In the genomic region with DNA sequence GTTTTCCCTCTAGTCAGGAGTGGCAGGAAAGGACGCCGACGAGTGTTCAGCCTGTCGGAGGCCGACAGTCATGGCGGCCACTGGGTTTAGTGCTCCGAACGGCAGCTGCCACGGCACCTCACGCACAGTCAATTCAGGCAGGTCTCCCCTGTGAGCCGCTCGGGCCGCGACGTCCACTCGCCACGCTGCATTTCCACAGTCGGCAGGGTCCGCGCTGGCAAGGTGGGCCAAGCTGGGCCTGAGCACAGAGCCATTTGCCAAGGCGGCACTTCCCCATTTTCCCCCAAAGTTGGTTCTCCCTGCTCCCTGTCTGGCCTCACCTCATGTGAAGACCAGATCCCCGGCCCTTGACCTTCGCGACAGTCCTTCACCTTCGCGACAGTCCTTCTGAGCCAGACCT, we compare ENCODE assay signal across 24 cellular contexts.
DNase-seq lines count a peak whose midpoint lies in the region; ATAC-seq, FAIRE-seq and TF ChIP-seq lines count a peak whose summit lies in the region.
"Had no signal": no experiment of that assay in that cellular context is flagged by ENCODE, and none has a peak within 500 bp of the region (broad histone marks: within the 10 kb centered on the region; RNA-seq: fewer than 3 reads in every experiment).

No MANE protein-coding gene starts in this region.

- DNase-seq in activated T-cell treated with anti-CD3 and anti-CD28 coated beads, Interleukin-2, amount 50 U/mL, for 24 hours = no peak
- DNase-seq in activated T-cell treated with anti-CD3 and anti-CD28 coated beads, Interleukin-2, amount 50 U/mL, for 1 hour = no peak
- no peak for DNase-seq in H9
- DNase-seq in K562 (ENCODE audit: extremely low read depth in 1 of 4, low spot score in 3 of 4) = no peak
- peak; percentile 30 for DNase-seq in osteoblast (ENCODE audit: insufficient read length, low spot score, missing footprints)
- no peak for DNase-seq in SIG-M5 (lab: John Stamatoyannopoulos, UW)
- DNase-seq in activated T-helper 1 cell treated with anti-CD3 and anti-CD28 coated beads, Interleukin-12 subunit alpha, Interleukin-12 subunit beta, Interleukin-2, Interleukin-4 antibody, amounts not matched to agents 30 ng/mL and 10 ng/mL and 1 ng/mL, durations not matched to agents 14 hours and 24 hours and 36 hours (ENCODE audit: low spot score) = no peak
- DNase-seq: BE2C, COR-L47, DMS79, NCI-H1105, NCI-H146, NCI-H2029, NCI-H2227 treated with DMSO at 0.1 percent for 48 hours, NCI-H510A, NCI-H748 treated with DMSO at 0.1 percent for 48 hours, OCI-M1 had no signal

- no peak for TF ChIP-seq POLR2A in K562 (conservative IDR thresholded peaks at IDR 0.05)

- no peak overlapping the region for H2BK12ac ChIP-seq in H9 (ENCODE audit: insufficient read length, low read depth, low read length)

- H3K9me3 Mint-ChIP-seq in activated T-cell treated with anti-CD3 and anti-CD28 coated beads, Interleukin-2, amount 50 U/mL, for 24 hours = no peaks in the 10 kb centered on the region
- H3K9me3 Mint-ChIP-seq in H9 = no peaks in the 10 kb centered on the region
- no peaks in the 10 kb centered on the region for H3K9me3 Mint-ChIP-seq in activated T-helper 1 cell treated with anti-CD3 and anti-CD28 coated beads, Interleukin-12 subunit alpha, Interleukin-12 subunit beta, Interleukin-2, Interleukin-4 antibody, amounts not matched to agents 30 ng/mL and 10 ng/mL and 1 ng/mL, durations not matched to agents 14 hours and 24 hours and 36 hours
- H3K9me3 Mint-ChIP-seq: GM23338 had no signal

- H3K4ac ChIP-seq in H9 (ENCODE audit: low read depth, low read length) = no peak overlapping the region

- H3K27ac Mint-ChIP-seq in activated T-cell treated with anti-CD3 and anti-CD28 coated beads, Interleukin-2, amount 50 U/mL, for 24 hours = peak overlapping the region; percentile 34
- H3K27ac Mint-ChIP-seq in H9 = peak overlapping the region in 2 of 3 experiments; percentile 10 to 81; a peak in 4 of 7 replicates
- no peak overlapping the region for H3K27ac Mint-ChIP-seq in activated T-helper 1 cell treated with anti-CD3 and anti-CD28 coated beads, Interleukin-12 subunit alpha, Interleukin-12 subunit beta, Interleukin-2, Interleukin-4 antibody, amounts not matched to agents 30 ng/mL and 10 ng/mL and 1 ng/mL, durations not matched to agents 14 hours and 24 hours and 36 hours
- H3K27ac Mint-ChIP-seq: GM23338 had no signal

- H4K20me1 ChIP-seq in H9 (ENCODE audit: control insufficient read depth, insufficient read depth, insufficient read length) = no peaks in the 10 kb centered on the region
- no peaks in the 10 kb centered on the region for H4K20me1 ChIP-seq in K562 (replicated peaks; ENCODE audit: control insufficient read depth, insufficient read depth, low read length)
- no peaks in the 10 kb centered on the region for H4K20me1 ChIP-seq in osteoblast (ENCODE audit: insufficient read depth, low read length)

- H2AFZ ChIP-seq in H9 (ENCODE audit: low read length) (no peak overlapping the region), K562 (ENCODE audit: low read depth, low read length) (no peak overlapping the region), osteoblast (ENCODE audit: low read length) (no peak overlapping the region)
- H2AFZ ChIP-seq: GM23338 had no signal

- H3K4me1 ChIP-seq in H9 (ENCODE audit: insufficient read depth, low read length) (no peaks in the 10 kb centered on the region), K562 (replicated peaks in 1 of 2; ENCODE audit: control insufficient read depth in 2 of 2, insufficient read depth in 2 of 2, low read length in 2 of 2) (peaks cover 7 to 24% of the 10 kb centered on the region in 2 experiments; a peak in 3 of 5 replicates), osteoblast (ENCODE audit: insufficient read depth, low read length) (no peaks in the 10 kb centered on the region)
- H3K4me1 ChIP-seq: A549, BE2C had no signal

- TF ChIP-seq RAD21 in K562 (CRISPR knock-in tag; conservative IDR thresholded peaks at IDR 0.05 in 1 of 2, IDR thresholded peaks at IDR 0.05 in 1 of 2) = no peak

- no peak overlapping the region for H3K4me3 ChIP-seq in K562
- H3K4me3 ChIP-seq in osteoblast (ENCODE audit: insufficient read depth, low read length) = no peak overlapping the region
- H3K4me3 ChIP-seq: A549, GM23338 had no signal

- no peak overlapping the region for H4K91ac ChIP-seq in H9 (ENCODE audit: insufficient read length, low read depth, low read length)

- POLR2A ChIA-PET in K562 (lab: Yijun Ruan, JAX) = no interaction called here

- H3K23ac ChIP-seq in H9 (ENCODE audit: insufficient read length, low read depth, low read length) = no peak overlapping the region

- H3K9me1 ChIP-seq in K562 (ENCODE audit: control insufficient read depth, insufficient read depth, low read length) = no peaks in the 10 kb centered on the region

- H3K27me3 ChIP-seq in H9 (ENCODE audit: insufficient read depth, low read length) (no peaks in the 10 kb centered on the region), K562 (ENCODE audit: control insufficient read depth in 2 of 2, insufficient read depth in 2 of 2, low read length in 2 of 2) (no peaks in the 10 kb centered on the region; a peak in 1 of 5 replicates), osteoblast (ENCODE audit: insufficient read depth, low read length) (no peaks in the 10 kb centered on the region)
- H3K27me3 ChIP-seq: BE2C had no signal

- no peak for TF ChIP-seq EP300 in K562 (IDR thresholded peaks at IDR 0.05; ENCODE audit: low read length)

- TF ChIP-seq CTCF in H9 (conservative IDR thresholded peaks at IDR 0.05) = no peak
- TF ChIP-seq CTCF in K562 (IDR thresholded peaks at IDR 0.05 in 2 of 3, conservative IDR thresholded peaks at IDR 0.05 in 1 of 3; ENCODE audit: insufficient read depth in 2 of 3, low read depth in 1 of 3, low read length in 3 of 3) = no peak
- no peak for TF ChIP-seq CTCF in osteoblast (IDR thresholded peaks at IDR 0.05; ENCODE audit: extremely low read depth, low read depth, low read length)

- H3K9ac ChIP-seq in H9 (ENCODE audit: extremely low read depth, insufficient read length, low read length) = no peak overlapping the region
- peak overlapping the region in 1 of 2 experiments; percentile 54; a peak in 1 of 4 replicates for H3K9ac ChIP-seq in K562 (ENCODE audit: insufficient read depth in 1 of 2, low read depth in 2 of 2, low read length in 2 of 2)
- H3K9ac ChIP-seq: KMS-11 had no signal

- H3T11ph ChIP-seq in H9 (ENCODE audit: low read length) = no peak overlapping the region

- H3K9me3 ChIP-seq in H9 (ENCODE audit: control insufficient read depth, low read depth, low read length) = no peaks in the 10 kb centered on the region
- H3K9me3 ChIP-seq in K562 (replicated peaks; ENCODE audit: control insufficient read depth, insufficient read depth, low read depth, low read length) = no peaks in the 10 kb centered on the region
- no peaks in the 10 kb centered on the region for H3K9me3 ChIP-seq in osteoblast (ENCODE audit: low read depth, low read length)
- H3K9me3 ChIP-seq: A549, BE2C had no signal

- no peak overlapping the region for H4K5ac ChIP-seq in H9 (ENCODE audit: insufficient read length, low read depth, low read length)

- no peak overlapping the region for H2BK120ac ChIP-seq in H9 (ENCODE audit: low read depth, low read length, poor library complexity, severe bottlenecking)

- in situ Hi-C loops in K562 (cut with MboI) = no loop called here

- peaks cover 64% of the 10 kb centered on the region for H3K4me1 Mint-ChIP-seq in activated T-cell treated with anti-CD3 and anti-CD28 coated beads, Interleukin-2, amount 50 U/mL, for 24 hours (ENCODE audit: low read depth)
- H3K4me1 Mint-ChIP-seq in H9 = no peaks in the 10 kb centered on the region
- H3K4me1 Mint-ChIP-seq in activated T-helper 1 cell treated with anti-CD3 and anti-CD28 coated beads, Interleukin-12 subunit alpha, Interleukin-12 subunit beta, Interleukin-2, Interleukin-4 antibody, amounts not matched to agents 30 ng/mL and 10 ng/mL and 1 ng/mL, durations not matched to agents 14 hours and 24 hours and 36 hours (ENCODE audit: low read depth) = peaks cover 53% of the 10 kb centered on the region
- H3K4me1 Mint-ChIP-seq: GM23338 had no signal

- no peaks in the 10 kb centered on the region for H3K23me2 ChIP-seq in H9 (ENCODE audit: insufficient read length, low read depth, low read length, poor library complexity, severe bottlenecking)

- H3K4me3 Mint-ChIP-seq in activated T-cell treated with anti-CD3 and anti-CD28 coated beads, Interleukin-2, amount 50 U/mL, for 24 hours = no peak overlapping the region
- no peak overlapping the region for H3K4me3 Mint-ChIP-seq in H9
- H3K4me3 Mint-ChIP-seq in activated T-helper 1 cell treated with anti-CD3 and anti-CD28 coated beads, Interleukin-12 subunit alpha, Interleukin-12 subunit beta, Interleukin-2, Interleukin-4 antibody, amounts not matched to agents 30 ng/mL and 10 ng/mL and 1 ng/mL, durations not matched to agents 14 hours and 24 hours and 36 hours = no peak overlapping the region
- H3K4me3 Mint-ChIP-seq: GM23338 had no signal

- no TSS peak for BruUV-seq in K562 (replicated peaks; lab: Mats Ljungman, UMichigan)

- intact Hi-C loops in K562 (cut with micrococcal nuclease) = no loop called here
- intact Hi-C loops in activated T-helper 1 cell treated with anti-CD3 and anti-CD28 coated beads, Interleukin-12 subunit alpha, Interleukin-12 subunit beta, Interleukin-2, Interleukin-4 antibody, amounts not matched to agents 30 ng/mL and 10 ng/mL and 1 ng/mL, durations not matched to agents 14 hours and 24 hours and 36 hours (cut with micrococcal nuclease) = no loop called here

- no peak overlapping the region for H2AK5ac ChIP-seq in H9 (ENCODE audit: insufficient read length, low read length)

- no CpG with 5 or more reads among the region's 26 CpGs for WGBS in H9 (ENCODE audit: extremely low coverage, insufficient read length, low lambda C conversion rate)
- 92% methylated on average over 25 of the region's 26 CpGs for WGBS in K562 (ENCODE audit: insufficient coverage, low coverage, missing lambda C conversion rate)

- H3K79me2 ChIP-seq in H9 (ENCODE audit: insufficient read depth, low read length) (no peaks in the 10 kb centered on the region), K562 (ENCODE audit: control insufficient read depth, insufficient read depth, low read length) (no peaks in the 10 kb centered on the region), osteoblast (ENCODE audit: insufficient read depth, low read length) (no peaks in the 10 kb centered on the region)

- H3K14ac ChIP-seq in H9 (ENCODE audit: insufficient read depth, low read length) = no peak overlapping the region; the same call in 1 of the 2 replicates

- H3K79me1 ChIP-seq in H9 (ENCODE audit: insufficient read depth, low read depth, low read length, poor library complexity, severe bottlenecking) = no peaks in the 10 kb centered on the region

- no peak overlapping the region for H4K8ac ChIP-seq in H9 (replicated peaks; ENCODE audit: insufficient read length, low read depth, low read length)

- H3K36me3 ChIP-seq in K562 (ENCODE audit: control insufficient read depth, insufficient read depth, low read length) (peaks cover 6% of the 10 kb centered on the region), osteoblast (ENCODE audit: insufficient read depth, low read length) (no peaks in the 10 kb centered on the region)
- H3K36me3 ChIP-seq: BE2C had no signal

- H3K27ac ChIP-seq in H9 (ENCODE audit: insufficient read length, low read depth, low read length) (no peak overlapping the region), K562 (ENCODE audit: extremely low read depth, low read depth, low read length) (no peak overlapping the region), osteoblast (ENCODE audit: low read depth, low read length) (no peak overlapping the region)
- H3K27ac ChIP-seq: A549, KMS-11 had no signal

- H2BK15ac ChIP-seq in H9 (ENCODE audit: low read depth, low read length) = no peak overlapping the region

- H3K4me2 ChIP-seq in H9 (ENCODE audit: insufficient read depth, insufficient read length, low read length) (no peak overlapping the region), K562 (ENCODE audit: insufficient read depth, low read length) (no peak overlapping the region), osteoblast (ENCODE audit: insufficient read depth, low read length) (no peak overlapping the region)
- H3K4me2 ChIP-seq: A549, GM23338, KMS-11 had no signal

- no peak overlapping the region for H3K18ac ChIP-seq in H9 (ENCODE audit: insufficient read length, low read depth, low read length)

- no peak for FAIRE-seq in K562 (lab: Jason Lieb, UNC)
- FAIRE-seq: A549, GM12892, RCC 7860 had no signal

- no peak overlapping the region for H2BK20ac ChIP-seq in H9 (ENCODE audit: low read depth, low read length, poor library complexity, severe bottlenecking)

- CTCF ChIA-PET in K562 (lab: Yijun Ruan, JAX; ENCODE audit: low intra/inter-chr PET ratio) = no interaction called here

- no peak overlapping the region for H2BK5ac ChIP-seq in H9 (ENCODE audit: insufficient read length, low read length)

- H3K56ac ChIP-seq in H9 (ENCODE audit: insufficient read length, low read depth, low read length) = no peak overlapping the region

- no peak for ATAC-seq in K562
- ATAC-seq in HG03520 (IDR thresholded peaks at IDR 0.05; ENCODE audit: unreplicated experiment) = no peak
- ATAC-seq: A549, GM23338, HCT116 had no signal

- H3K36me3 Mint-ChIP-seq in activated T-cell treated with anti-CD3 and anti-CD28 coated beads, Interleukin-2, amount 50 U/mL, for 24 hours (ENCODE audit: low read depth) = peaks cover 67% of the 10 kb centered on the region
- H3K36me3 Mint-ChIP-seq in H9 (ENCODE audit: insufficient read depth in 1 of 3, low read depth in 3 of 3) = peaks cover 0 to 4% (median 0%) of the 10 kb centered on the region in 3 experiments; a peak in 2 of 7 replicates
- H3K36me3 Mint-ChIP-seq in activated T-helper 1 cell treated with anti-CD3 and anti-CD28 coated beads, Interleukin-12 subunit alpha, Interleukin-12 subunit beta, Interleukin-2, Interleukin-4 antibody, amounts not matched to agents 30 ng/mL and 10 ng/mL and 1 ng/mL, durations not matched to agents 14 hours and 24 hours and 36 hours (ENCODE audit: low read depth) = peaks cover 22% of the 10 kb centered on the region

- H3K27me3 Mint-ChIP-seq in activated T-cell treated with anti-CD3 and anti-CD28 coated beads, Interleukin-2, amount 50 U/mL, for 24 hours = no peaks in the 10 kb centered on the region
- no peaks in the 10 kb centered on the region for H3K27me3 Mint-ChIP-seq in H9 (ENCODE audit: low read depth)
- peaks cover 2% of the 10 kb centered on the region for H3K27me3 Mint-ChIP-seq in activated T-helper 1 cell treated with anti-CD3 and anti-CD28 coated beads, Interleukin-12 subunit alpha, Interleukin-12 subunit beta, Interleukin-2, Interleukin-4 antibody, amounts not matched to agents 30 ng/mL and 10 ng/mL and 1 ng/mL, durations not matched to agents 14 hours and 24 hours and 36 hours (ENCODE audit: insufficient read depth)
